ENCODE assay signal across 12 cellular contexts in the genomic region with DNA sequence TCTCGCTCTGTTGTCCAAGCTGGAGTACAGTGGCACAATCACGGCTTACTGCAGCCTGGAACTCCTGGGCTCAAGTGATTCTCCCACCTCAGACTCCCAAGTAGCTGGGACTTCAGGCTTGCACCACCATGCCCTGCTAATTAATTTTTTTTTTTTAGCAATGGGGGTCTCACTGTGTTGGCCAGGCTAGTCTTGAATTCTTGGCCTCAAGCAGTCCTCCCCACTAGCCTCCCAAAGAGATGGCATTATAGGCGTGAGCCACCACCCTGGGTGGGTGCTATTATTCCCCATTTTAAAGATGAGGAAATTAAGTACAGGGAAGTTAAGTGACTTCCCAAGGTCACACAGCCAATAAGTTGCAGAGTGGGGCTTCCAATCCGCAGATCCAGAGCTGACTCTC. TPM values are rescaled to one million over a fixed set of nuclear protein-coding genes. Genes with fewer than 3 reads are reported as not detected.
DNase-seq lines count a peak whose midpoint lies in the region; ATAC-seq and TF ChIP-seq lines count a peak whose summit lies in the region.
"Had no signal": no experiment of that assay in that cellular context is flagged by ENCODE, and none has a peak within 500 bp of the region (broad histone marks: within the 10 kb centered on the region; RNA-seq: fewer than 3 reads in every experiment).

No MANE protein-coding gene starts in this region.

- H3K4me1 ChIP-seq in left ventricle myocardium inferior (peaks cover 92% of the 10 kb centered on the region), transverse colon (peaks cover 0 to 27% (median 13%) of the 10 kb centered on the region in 4 donors), A673 (ENCODE audit: insufficient read depth, low read length, poor library complexity, severe bottlenecking) (peaks cover 11% of the 10 kb centered on the region)

- H3K36me3 Mint-ChIP-seq in activated CD8-positive, alpha-beta T cell treated with anti-CD3 and anti-CD28 coated beads, Interleukin-2, amount 10 ng/mL, durations not matched to agents 7 days and 5 days (ENCODE audit: low read depth), result peaks cover 50% of the 10 kb centered on the region
- H3K36me3 Mint-ChIP-seq in mesothelial cell of epicardium (peaks cover 13% of the 10 kb centered on the region), CD14-positive monocyte (peaks cover 16 to 36% of the 10 kb centered on the region in 2 donors)

- in situ Hi-C loops in transverse colon (cut with MboI; ENCODE audit: low pct_ligation_motif_present in 1 of 4, low pct_unique_long_range_greater_than_20kb in 1 of 4, low sequenced_read_pairs in 3 of 4), result no loop called here

- H3K4me1 Mint-ChIP-seq in activated CD8-positive, alpha-beta T cell treated with anti-CD3 and anti-CD28 coated beads, Interleukin-2, amount 10 ng/mL, durations not matched to agents 7 days and 5 days (ENCODE audit: low read depth), result peaks cover 61% of the 10 kb centered on the region
- H3K4me1 Mint-ChIP-seq in mesothelial cell of epicardium, result peaks cover 31% of the 10 kb centered on the region
- peaks cover 29% of the 10 kb centered on the region for H3K4me1 Mint-ChIP-seq in CD14-positive monocyte

- WGBS in transverse colon (ENCODE audit: low coverage in 1 of 2), 2 donors, result 97 to 100% methylated on average over 2 to 4 of the region's 4 CpGs

- POLR2A ChIA-PET in activated CD8-positive, alpha-beta T cell treated with anti-CD3 and anti-CD28 coated beads, Interleukin-2, amount 10 ng/mL, durations not matched to agents 7 days and 5 days (lab: Charles Lee), result interaction anchor here (1.3 to 2.7 kb wide), 2 partner anchors 49 to 90 kb away, joined by 8 to 15 read pairs; a partner anchor contains a TSS
- POLR2A ChIA-PET in A673 (lab: Charles Lee; ENCODE audit: low non-redundant PET), result no interaction called here

- H3K27me3 ChIP-seq in left ventricle myocardium inferior (ENCODE audit: low read depth) (no peaks in the 10 kb centered on the region), transverse colon (no peaks in the 10 kb centered on the region), A673 (replicated peaks; ENCODE audit: insufficient read depth, low read depth, low read length, poor library complexity) (no peaks in the 10 kb centered on the region)
- H3K27me3 ChIP-seq: gastroesophageal sphincter had no signal

- ATAC-seq in Right ventricle myocardium inferior, result no peak
- no peak for ATAC-seq in activated CD8-positive, alpha-beta T cell treated with anti-CD3 and anti-CD28 coated beads, Interleukin-2, amount 10 ng/mL, durations not matched to agents 7 days and 5 days
- ATAC-seq: gastroesophageal sphincter had no signal

- CTCF ChIA-PET in activated CD8-positive, alpha-beta T cell treated with anti-CD3 and anti-CD28 coated beads, Interleukin-2, amount 10 ng/mL, durations not matched to agents 7 days and 5 days (lab: Charles Lee), result interaction anchor here (3.4 kb wide), 1 partner anchor 27 kb away, joined by 21 read pairs; no protein-coding TSS in a partner anchor
- CTCF ChIA-PET in A673 (lab: Charles Lee), result no interaction called here

- H3K9me3 Mint-ChIP-seq in activated CD8-positive, alpha-beta T cell treated with anti-CD3 and anti-CD28 coated beads, Interleukin-2, amount 10 ng/mL, durations not matched to agents 7 days and 5 days (ENCODE audit: insufficient read depth), result no peaks in the 10 kb centered on the region
- H3K9me3 Mint-ChIP-seq in mesothelial cell of epicardium (no peaks in the 10 kb centered on the region), CD14-positive monocyte (peaks cover 0 to 2% (median 2%) of the 10 kb centered on the region in 7 donors)

- no peak for TF ChIP-seq POLR2A in transverse colon (IDR thresholded peaks at IDR 0.05)

- H3K36me3 ChIP-seq in left ventricle myocardium inferior (peaks cover 14% of the 10 kb centered on the region), transverse colon (peaks cover 0 to 6% (median 0%) of the 10 kb centered on the region in 4 donors), A673 (ENCODE audit: insufficient read depth, low read length, poor library complexity, severe bottlenecking) (peaks cover 6% of the 10 kb centered on the region)

- no TSS peak for BruUV-seq in A673 (replicated peaks; lab: Mats Ljungman, UMichigan)

- H3K27ac Mint-ChIP-seq in activated CD8-positive, alpha-beta T cell treated with anti-CD3 and anti-CD28 coated beads, Interleukin-2, amount 10 ng/mL, durations not matched to agents 7 days and 5 days, result no peak overlapping the region
- H3K27ac Mint-ChIP-seq in mesothelial cell of epicardium (no peak overlapping the region), CD14-positive monocyte (peak overlapping the region in 2 of 7 donors; percentile 30 to 95)

- H3K27ac ChIP-seq in left ventricle myocardium inferior (replicated peaks) (peak overlapping the region; percentile 97), transverse colon (peak overlapping the region in 3 of 4 donors; percentile 13 to 93 (median 88)), A673 (ENCODE audit: low read depth, low read length, poor library complexity, severe bottlenecking) (no peak overlapping the region)

- TF ChIP-seq CTCF in left ventricle myocardium inferior (IDR thresholded peaks at IDR 0.05; ENCODE audit: borderline replicate concordance) (no peak), mesothelial cell of epicardium (IDR thresholded peaks at IDR 0.05; ENCODE audit: unreplicated experiment) (no peak), transverse colon (IDR thresholded peaks at IDR 0.05) (no peak), A673 (conservative IDR thresholded peaks at IDR 0.05; ENCODE audit: low read depth, low read length) (no peak), CD14-positive monocyte (IDR thresholded peaks at IDR 0.05) (no peak)

- H3K9me3 ChIP-seq in left ventricle myocardium inferior (replicated peaks), result no peaks in the 10 kb centered on the region
- H3K9me3 ChIP-seq in transverse colon, result no peaks in the 10 kb centered on the region
- no peaks in the 10 kb centered on the region for H3K9me3 ChIP-seq in A673 (ENCODE audit: low read depth, low read length, poor library complexity, severe bottlenecking)
- H3K9me3 ChIP-seq: gastroesophageal sphincter had no signal

- DNase-seq in left ventricle myocardium inferior (no peak), Right ventricle myocardium inferior (ENCODE audit: missing footprints) (no peak), mesothelial cell of epicardium (ENCODE audit: low spot score in 2 of 2, unreplicated experiment in 2 of 2) (no peak), transverse colon (no peak), A673 (ENCODE audit: low spot score) (no peak), NCI-H2227 treated with DMSO at 0.1 percent for 48 hours (lab: John Stamatoyannopoulos, UW) (no peak), CD14-positive monocyte (ENCODE audit: low spot score) (no peak)
- no peak for DNase-seq in activated CD8-positive, alpha-beta T cell treated with anti-CD3 and anti-CD28 coated beads, Interleukin-2, amount 10 ng/mL, durations not matched to agents 7 days and 5 days
- DNase-seq: central memory CD4-positive, alpha-beta T cell; IMR-90; SHP77 had no signal

- peak overlapping the region; percentile 87 for H3K4me3 ChIP-seq in left ventricle myocardium inferior
- H3K4me3 ChIP-seq in transverse colon, result no peak overlapping the region
- H3K4me3 ChIP-seq in A673 (ENCODE audit: low read depth, low read length, poor library complexity, severe bottlenecking), result no peak overlapping the region

- peak overlapping the region; percentile 92 for H3K4me3 Mint-ChIP-seq in activated CD8-positive, alpha-beta T cell treated with anti-CD3 and anti-CD28 coated beads, Interleukin-2, amount 10 ng/mL, durations not matched to agents 7 days and 5 days
- peak overlapping the region; percentile 89 for H3K4me3 Mint-ChIP-seq in mesothelial cell of epicardium
- H3K4me3 Mint-ChIP-seq in CD14-positive monocyte, result no peak overlapping the region

- no peak for TF ChIP-seq EP300 in transverse colon (IDR thresholded peaks at IDR 0.05; ENCODE audit: low read depth)

- no peaks in the 10 kb centered on the region for H3K27me3 Mint-ChIP-seq in activated CD8-positive, alpha-beta T cell treated with anti-CD3 and anti-CD28 coated beads, Interleukin-2, amount 10 ng/mL, durations not matched to agents 7 days and 5 days (ENCODE audit: low read depth)
- H3K27me3 Mint-ChIP-seq in mesothelial cell of epicardium (ENCODE audit: low read depth), result no peaks in the 10 kb centered on the region
- peaks cover 0 to 3% (median 3%) of the 10 kb centered on the region in 3 donors for H3K27me3 Mint-ChIP-seq in CD14-positive monocyte (ENCODE audit: low read depth in 3 of 3)

- intact Hi-C loops in left ventricle myocardium inferior (cut with micrococcal nuclease), result loop anchor here (10.0 kb wide), 1 partner anchor 50 kb away; a partner anchor contains a TSS
- intact Hi-C loops in Right ventricle myocardium inferior (cut with DNase I), result loop anchor here (5.0 kb wide), 1 partner anchor 122 kb away; a partner anchor contains a TSS
- intact Hi-C loops in transverse colon (cut with DNase I; ENCODE audit: low total_unique reads), result loop anchor here (10.0 kb wide), 1 partner anchor 50 kb away; a partner anchor contains a TSS
- intact Hi-C loops in A673 (cut with micrococcal nuclease; ENCODE audit: unreplicated experiment), result loop anchor here (5.0 kb wide), 1 partner anchor 47 kb away; a partner anchor contains a TSS
- intact Hi-C loops in CD14-positive monocyte (cut with micrococcal nuclease), result loop anchor here in 1 of 2 donors (5.0 kb wide), 1 partner anchor 47 kb away; a partner anchor contains a TSS

RNA-seq across cellular contexts. Expression of a gene that starts 1.7 kb away (rescaled TPM):
- total RNA-seq in left ventricle myocardium inferior (656 TPM), Right ventricle myocardium inferior (563 TPM), mesothelial cell of epicardium (65.7 to 68.7 TPM (median 66.0 TPM) in 3 replicates), transverse colon (10 to 100 TPM; 21.9 to 93.0 (median 48.8) TPM), A673 (2021) (65.4 and 71.6 TPM in 2 replicates)
- 100 to 1,000 TPM; 103 to 104 TPM for total RNA-seq in activated CD8-positive, alpha-beta T cell treated with anti-CD3 and anti-CD28 coated beads, Interleukin-2, amount 10 ng/mL, durations not matched to agents 7 days and 5 days
- polyA plus RNA-seq in CD14-positive monocyte, result 10 to 100 TPM; 41.2 to 47.2 TPM

RNA-seq across cellular contexts. Expression of a gene that starts 47.8 kb away (rescaled TPM):
- total RNA-seq in left ventricle myocardium inferior (129 TPM), Right ventricle myocardium inferior (130 TPM), mesothelial cell of epicardium (97.9 to 109 TPM (median 103 TPM) in 3 replicates), transverse colon (10 to 100 TPM; 17.1 to 61.4 (median 46.3) TPM), A673 (2021) (113 and 118 TPM in 2 replicates)
- 10 to 100 TPM; 31.8 to 36.3 TPM for total RNA-seq in activated CD8-positive, alpha-beta T cell treated with anti-CD3 and anti-CD28 coated beads, Interleukin-2, amount 10 ng/mL, durations not matched to agents 7 days and 5 days
- 10 to 100 TPM; 41.0 to 49.2 TPM for polyA plus RNA-seq in CD14-positive monocyte

Comparison
In these comparisons a context has a peak if more than half of its experiments do, and no peak if none do; other contexts are left out.
1. H3K4me3 Mint-ChIP-seq: peak in activated CD8-positive, alpha-beta T cell treated with anti-CD3 and anti-CD28 coated beads, Interleukin-2, amount 10 ng/mL, durations not matched to agents 7 days and 5 days (single experiment) and mesothelial cell of epicardium (single experiment); none in CD14-positive monocyte (0 of 2).